7 cellular contexts compared by ENCODE assay signal in genomic region chr19:37077615-37077928, GRCh38. TPM values are rescaled to one million over a fixed set of nuclear protein-coding genes. Genes with fewer than 3 reads are reported as not detected.
DNase-seq lines count a peak whose midpoint lies in the region; ATAC-seq, FAIRE-seq and TF ChIP-seq lines count a peak whose summit lies in the region.

No MANE protein-coding gene starts in this region.

- peak overlapping the region; percentile 86 for H3K27ac Mint-ChIP-seq in osteocyte (ENCODE audit: unreplicated experiment)

- TF ChIP-seq POLR2A in H54 (IDR thresholded peaks at IDR 0.05; ENCODE audit: low read depth, low read length), result no peak

- TF ChIP-seq CTCF in osteocyte (IDR thresholded peaks at IDR 0.05), result no peak

- no peak for ATAC-seq in GM19023 (IDR thresholded peaks at IDR 0.05; ENCODE audit: unreplicated experiment)
- no peak for ATAC-seq in HG03280 (IDR thresholded peaks at IDR 0.05; ENCODE audit: unreplicated experiment)

- peaks cover 23% of the 10 kb centered on the region for H3K4me1 Mint-ChIP-seq in osteocyte (ENCODE audit: unreplicated experiment)

- peaks cover 21% of the 10 kb centered on the region for H3K9me3 Mint-ChIP-seq in osteocyte (ENCODE audit: unreplicated experiment)

- peak overlapping the region; percentile 39 for H3K27ac ChIP-seq in epithelial cell of prostate

- intact Hi-C loops in head of caudate nucleus (cut with DNase I), result no loop called here

- DNase-seq in H54 (ENCODE audit: insufficient read length, low spot score) (no peak), NOMO-1 treated with dmso at 0.1 percent for 144 hours (lab: John Stamatoyannopoulos, UW; ENCODE audit: unreplicated experiment) (peak; percentile 13), epithelial cell of prostate (ENCODE audit: low read depth, low spot score) (no peak), osteocyte (ENCODE audit: extremely low spot score, unreplicated experiment) (no peak), head of caudate nucleus (no peak)

- no peaks in the 10 kb centered on the region for H3K27me3 Mint-ChIP-seq in osteocyte (ENCODE audit: unreplicated experiment)

- H3K4me3 Mint-ChIP-seq in osteocyte (ENCODE audit: unreplicated experiment), result peak overlapping the region; percentile 99

- H3K36me3 Mint-ChIP-seq in osteocyte (ENCODE audit: unreplicated experiment), result peaks cover 24% of the 10 kb centered on the region

- peak; percentile 85 for FAIRE-seq in H54 (lab: Jason Lieb, UNC)

RNA-seq across cellular contexts. Expression of gene ZNF420, which starts 0.7 kb away (rescaled TPM):
- 11.9 and 12.0 TPM in 2 replicates for total RNA-seq in osteocyte
